ENCODE assay signal across 29 cellular contexts in the genomic region with DNA sequence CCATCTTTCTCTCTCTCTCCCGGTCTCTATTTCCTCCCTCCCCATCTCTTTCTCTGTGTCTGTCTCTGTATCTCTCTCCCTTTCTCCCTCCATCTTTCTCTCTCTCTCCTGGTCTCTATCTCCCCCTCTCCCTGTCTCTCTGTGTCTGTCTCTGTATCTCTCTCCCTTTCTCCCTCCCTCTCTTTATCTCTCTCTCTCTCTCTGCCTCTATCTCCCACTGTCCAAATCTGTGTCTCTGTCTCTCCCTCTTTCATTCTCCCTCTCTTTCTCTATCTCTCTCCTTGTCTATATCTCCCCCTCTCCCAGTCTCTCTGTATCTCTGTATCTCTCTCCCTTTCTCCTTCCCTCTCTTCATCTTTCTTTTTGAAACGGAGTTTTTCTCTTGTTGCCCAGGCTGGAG. TPM values are rescaled to one million over a fixed set of nuclear protein-coding genes. Genes with fewer than 3 reads are reported as not detected.
"Had no signal": no experiment of that assay in that cellular context is flagged by ENCODE, and none has a peak within 500 bp of the region (broad histone marks: within the 10 kb centered on the region; RNA-seq: fewer than 3 reads in every experiment).

No MANE protein-coding gene starts in this region.

- H3K4me2 ChIP-seq: hepatocyte had no signal

- H3K36me3 ChIP-seq: colonic mucosa had no signal

- H3K79me2 ChIP-seq: hepatocyte had no signal

- H3K27me3 Mint-ChIP-seq: naive thymus-derived CD4-positive, alpha-beta T cell; stimulated activated naive B cell treated with anti-CD40 and anti-IgM and Interleukin-4, amounts not matched to agents 10 μg/mL and 1 μg/mL and 100 μg/mL, for 72 hours; stimulated activated naive CD8-positive, alpha-beta T cell treated with anti-CD3 and anti-CD28 coated beads, Interleukin-15, Interleukin-2, amounts not matched to agents 100 ng/mL and 50 ng/mL, for 24 hours had no signal

- H3K4me3 ChIP-seq: colonic mucosa, esophagus muscularis mucosa, gastroesophageal sphincter, heart left ventricle, hepatocyte, left lung, prostate gland, right atrium auricular region, sigmoid colon, suprapubic skin, vagina had no signal

- H3K27me3 ChIP-seq: colonic mucosa, esophagus muscularis mucosa, foreskin keratinocyte, gastroesophageal sphincter, heart left ventricle, hepatocyte, left lung, right atrium auricular region, sigmoid colon, suprapubic skin, vagina had no signal

- H3K27ac ChIP-seq: colonic mucosa, esophagus muscularis mucosa, foreskin keratinocyte, gastroesophageal sphincter, heart left ventricle, hepatocyte, left lung, prostate gland, right atrium auricular region, sigmoid colon, suprapubic skin, vagina had no signal

- H2AFZ ChIP-seq: hepatocyte had no signal

- H3K27ac Mint-ChIP-seq: dendritic cell treated with granulocyte-macrophage colony-stimulating factor and Interleukin-4, amounts not matched to agents 40 ng/mL and 50 ng/mL, for 4 days; endodermal cell; nephron; stimulated activated naive B cell treated with anti-CD40 and anti-IgM and Interleukin-4, amounts not matched to agents 10 μg/mL and 1 μg/mL and 100 μg/mL, for 72 hours; stimulated activated naive CD8-positive, alpha-beta T cell treated with anti-CD3 and anti-CD28 coated beads, Interleukin-15, Interleukin-2, amounts not matched to agents 100 ng/mL and 50 ng/mL, for 24 hours had no signal

- H3K9me3 ChIP-seq: colonic mucosa, prostate gland, suprapubic skin, vagina had no signal

- H3K4me1 Mint-ChIP-seq: nephron had no signal

- DNase-seq: colonic mucosa; effector CD8-positive, alpha-beta T cell; endodermal cell; foreskin keratinocyte; left cardiac atrium; left lung; mesendoderm; midbrain; naive thymus-derived CD4-positive, alpha-beta T cell; nucleus accumbens; sigmoid colon; stimulated activated CD4-positive, alpha-beta T cell treated with anti-CD3 and anti-CD28 coated beads, Interleukin-2, amount 100 ng/mL, for 24 hours; stimulated activated CD4-positive, alpha-beta T cell treated with anti-CD3 and anti-CD28 coated beads, Interleukin-4, amount 100 ng/mL, for 24 hours; stimulated activated naive B cell treated with anti-CD40 and anti-IgM and Interleukin-4, amounts not matched to agents 10 μg/mL and 1 μg/mL and 100 μg/mL, for 72 hours; trophoblast cell had no signal

- H3K4me1 ChIP-seq: colonic mucosa, foreskin keratinocyte, gastroesophageal sphincter, left lung, prostate gland, right atrium auricular region, sigmoid colon, suprapubic skin, vagina had no signal

- H3K4me3 Mint-ChIP-seq: dendritic cell treated with granulocyte-macrophage colony-stimulating factor and Interleukin-4, amounts not matched to agents 40 ng/mL and 50 ng/mL, for 4 days; endodermal cell; naive thymus-derived CD4-positive, alpha-beta T cell; nephron; stimulated activated naive B cell treated with anti-CD40 and anti-IgM and Interleukin-4, amounts not matched to agents 10 μg/mL and 1 μg/mL and 100 μg/mL, for 72 hours; stimulated activated naive CD8-positive, alpha-beta T cell treated with anti-CD3 and anti-CD28 coated beads, Interleukin-15, Interleukin-2, amounts not matched to agents 100 ng/mL and 50 ng/mL, for 24 hours had no signal

- ATAC-seq: foreskin keratinocyte; gastroesophageal sphincter; heart left ventricle; left cardiac atrium; left lung; naive thymus-derived CD4-positive, alpha-beta T cell; stimulated activated naive B cell treated with anti-CD40 and anti-IgM and Interleukin-4, amounts not matched to agents 10 μg/mL and 1 μg/mL and 100 μg/mL, for 72 hours had no signal

- H3K9me3 Mint-ChIP-seq: dendritic cell treated with granulocyte-macrophage colony-stimulating factor and Interleukin-4, amounts not matched to agents 40 ng/mL and 50 ng/mL, for 4 days; nephron; stimulated activated naive B cell treated with anti-CD40 and anti-IgM and Interleukin-4, amounts not matched to agents 10 μg/mL and 1 μg/mL and 100 μg/mL, for 72 hours; stimulated activated naive CD8-positive, alpha-beta T cell treated with anti-CD3 and anti-CD28 coated beads, Interleukin-15, Interleukin-2, amounts not matched to agents 100 ng/mL and 50 ng/mL, for 24 hours had no signal

- FAIRE-seq: endothelial cell of umbilical vein, islet of Langerhans had no signal

RNA-seq across cellular contexts. Expression of gene IL3RA, which starts 23.6 kb away (rescaled TPM):
- total RNA-seq: endodermal cell, epithelial cell of proximal tubule, foreskin keratinocyte had no signal
- polyA plus RNA-seq: foreskin keratinocyte had no signal
